Comparison of ENCODE assay signal across 21 cellular contexts in the genomic region with DNA sequence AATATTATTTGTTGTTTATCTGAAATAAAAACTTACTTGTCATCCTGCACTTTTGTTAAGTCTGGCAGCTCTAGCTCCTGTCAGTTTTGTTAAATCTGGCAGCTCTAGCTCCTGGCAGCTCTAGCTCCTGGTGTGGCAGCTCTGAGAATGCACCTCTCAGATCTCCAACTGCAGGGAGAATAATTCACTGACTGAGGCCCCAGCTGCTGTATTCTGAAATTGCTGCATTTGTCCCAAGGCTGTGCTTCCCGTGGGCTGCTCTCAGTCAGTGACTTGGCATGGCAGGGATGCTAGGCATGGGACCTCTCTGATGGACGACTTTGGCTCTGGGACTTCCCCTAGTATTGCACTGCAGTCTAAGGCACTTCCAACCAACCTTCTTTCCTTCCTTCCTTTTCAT.
DNase-seq lines count a peak whose midpoint lies in the region; ATAC-seq and TF ChIP-seq lines count a peak whose summit lies in the region.
"Had no signal": no experiment of that assay in that cellular context is flagged by ENCODE, and none has a peak within 500 bp of the region (broad histone marks: within the 10 kb centered on the region; RNA-seq: fewer than 3 reads in every experiment).

No MANE protein-coding gene starts in this region.

- H4K20me1 ChIP-seq in IMR-90 (ENCODE audit: insufficient read depth, low read length) = no peaks in the 10 kb centered on the region
- no peaks in the 10 kb centered on the region for H4K20me1 ChIP-seq in mammary epithelial cell (ENCODE audit: insufficient read depth, low read length)

- no TSS peak for BruUV-seq in IMR-90 (replicated peaks; lab: Mats Ljungman, UMichigan)
- BruUV-seq in mammary epithelial cell (replicated peaks; lab: Mats Ljungman, UMichigan) = no TSS peak

- H3K4me3 ChIP-seq in AG09309 (ENCODE audit: control insufficient read depth, low read depth, low read length) = no peak overlapping the region
- H3K4me3 ChIP-seq in IMR-90 (ENCODE audit: insufficient read depth, low read depth, low read length) = no peak overlapping the region
- H3K4me3 ChIP-seq in mesenchymal stem cell (ENCODE audit: insufficient read depth in 1 of 2, low read depth in 1 of 2, low read length in 2 of 2) = no peak overlapping the region
- no peak overlapping the region for H3K4me3 ChIP-seq in mammary epithelial cell (replicated peaks in 1 of 3; ENCODE audit: insufficient read depth in 1 of 3, low read depth in 2 of 3, low read length in 3 of 3)
- H3K4me3 ChIP-seq: right atrium auricular region had no signal

- no CpG with 5 or more reads among the region's 2 CpGs for WGBS in IMR-90 (ENCODE audit: extremely low coverage in 2 of 2, insufficient read length in 1 of 2), 2 experiments
- WGBS in mesenchymal stem cell = 80% methylated on average over 2 of the region's 2 CpGs
- WGBS in mammary epithelial cell (ENCODE audit: low coverage, missing lambda C conversion rate) = 92% methylated on average over 2 of the region's 2 CpGs

- H2BK15ac ChIP-seq in IMR-90 (ENCODE audit: low read depth, low read length) (peak overlapping the region; percentile 43; the same call in 2 of the 3 replicates), mesenchymal stem cell (ENCODE audit: low read depth, poor library complexity, severe bottlenecking) (no peak overlapping the region)

- dilution Hi-C loops in IMR-90 (cut with HindIII; ENCODE audit: low sequenced_read_pairs, unreplicated experiment) (no loop called here), mammary epithelial cell (cut with HindIII; ENCODE audit: low sequenced_read_pairs) (no loop called here)

- H3K36me3 ChIP-seq in IMR-90 (ENCODE audit: control insufficient read depth, insufficient read depth, low read length) = no peaks in the 10 kb centered on the region
- no peaks in the 10 kb centered on the region for H3K36me3 ChIP-seq in mesenchymal stem cell (ENCODE audit: control insufficient read depth in 1 of 2, insufficient read depth in 2 of 2, low read depth in 1 of 2, low read length in 2 of 2)
- H3K36me3 ChIP-seq in mammary epithelial cell (ENCODE audit: insufficient read depth, low read length) = no peaks in the 10 kb centered on the region
- H3K36me3 ChIP-seq: right atrium auricular region had no signal

- H3K4ac ChIP-seq in IMR-90 (ENCODE audit: low read depth, low read length) (peak overlapping the region; percentile 93), mesenchymal stem cell (ENCODE audit: low read depth in 1 of 2, low read length in 2 of 2) (no peak overlapping the region)

- H3K56ac ChIP-seq in IMR-90 (ENCODE audit: extremely low read depth, insufficient read depth, low read length) = no peak overlapping the region

- H2AFZ ChIP-seq in IMR-90 (replicated peaks; ENCODE audit: low read length, poor library complexity) = peak overlapping the region; percentile 25
- H2AFZ ChIP-seq in mesenchymal stem cell (ENCODE audit: low read depth, low read length) = no peak overlapping the region
- no peak overlapping the region for H2AFZ ChIP-seq in mammary epithelial cell (ENCODE audit: low read depth, low read length)

- intact Hi-C loops in IMR-90 (cut with micrococcal nuclease) (loop anchor here (10.0 kb wide), 1 partner anchor 386 kb away; no protein-coding TSS in a partner anchor), mammary epithelial cell (cut with micrococcal nuclease) (no loop called here)

- peak overlapping the region; percentile 84 for H4K91ac ChIP-seq in IMR-90 (ENCODE audit: insufficient read depth, low read depth, low read length)
- H4K91ac ChIP-seq in mesenchymal stem cell (ENCODE audit: low read length) = peak overlapping the region; percentile 52

- ATAC-seq in IMR-90 (ENCODE audit: low read depth) (no peak), GM18873 (IDR thresholded peaks at IDR 0.05; ENCODE audit: low FRiP score, unreplicated experiment) (no peak), HG02763 (IDR thresholded peaks at IDR 0.05; ENCODE audit: unreplicated experiment) (no peak), GM18868 (IDR thresholded peaks at IDR 0.05; ENCODE audit: unreplicated experiment) (no peak)
- ATAC-seq: activated CD4-positive, alpha-beta T cell treated with anti-CD3 and anti-CD28 coated beads for 36 hours; activated CD8-positive, alpha-beta memory T cell treated with anti-CD3 and anti-CD28 coated beads, Interleukin-2, amount 10 ng/mL, durations not matched to agents 7 days and 5 days; activated naive CD8-positive, alpha-beta T cell treated with anti-CD3 and anti-CD28 coated beads, Interleukin-2, amount 50 U/mL, for 24 hours; esophagus mucosa; Panc1; stimulated activated memory B cell treated with anti-CD40 and anti-IgM and Interleukin-4, amounts not matched to agents 10 μg/mL and 1 μg/mL and 100 μg/mL, for 72 hours had no signal

- TF ChIP-seq POLR2A in IMR-90 (IDR thresholded peaks at IDR 0.05; ENCODE audit: low read depth, low read length) = no peak

- CTCF ChIA-PET in IMR-90 (lab: Yijun Ruan, JAX) = interaction anchor here (0.6 to 1.3 kb wide), 5 partner anchors 10 to 837 kb away, joined by 3 to 7 read pairs (median 3); no protein-coding TSS in a partner anchor
- CTCF ChIA-PET in mammary epithelial cell (lab: Charles Lee; ENCODE audit: low non-redundant PET) = interaction anchor here (0.6 kb wide), 1 partner anchor 34 kb away, joined by 3 read pairs; no protein-coding TSS in a partner anchor

- H2AK5ac ChIP-seq in IMR-90 (ENCODE audit: low read depth, low read length) (peak overlapping the region; percentile 77), mesenchymal stem cell (ENCODE audit: low read length, severe bottlenecking) (peak overlapping the region; percentile 88)

- no peak for TF ChIP-seq RAD21 in IMR-90 (IDR thresholded peaks at IDR 0.05; ENCODE audit: low read length)

- peak overlapping the region; percentile 93 for H3K14ac ChIP-seq in IMR-90 (replicated peaks; ENCODE audit: low read depth, low read length)
- no peak overlapping the region for H3K14ac ChIP-seq in mesenchymal stem cell (ENCODE audit: low read length in 2 of 2)

- no peak overlapping the region for H3K4me2 ChIP-seq in IMR-90 (ENCODE audit: low read depth, low read length)
- no peak overlapping the region for H3K4me2 ChIP-seq in mesenchymal stem cell (ENCODE audit: low read length, poor library complexity, severe bottlenecking)
- no peak overlapping the region for H3K4me2 ChIP-seq in mammary epithelial cell (ENCODE audit: insufficient read depth, low read depth, low read length)

- peak overlapping the region; percentile 56; the same call in 1 of the 2 replicates for H3K18ac ChIP-seq in IMR-90 (ENCODE audit: low read depth, low read length)
- peak overlapping the region; percentile 26 to 42 for H3K18ac ChIP-seq in mesenchymal stem cell (ENCODE audit: low read depth in 1 of 2, low read length in 2 of 2)

- no peak overlapping the region for H3K9ac ChIP-seq in IMR-90 (ENCODE audit: low read depth, low read length)
- H3K9ac ChIP-seq in mesenchymal stem cell (ENCODE audit: low read length) = no peak overlapping the region
- H3K9ac ChIP-seq in mammary epithelial cell (ENCODE audit: insufficient read depth, low read length) = no peak overlapping the region

- H2BK5ac ChIP-seq in IMR-90 (ENCODE audit: low read depth, low read length, poor library complexity, severe bottlenecking) = peak overlapping the region; percentile 15
- peak overlapping the region; percentile 70 for H2BK5ac ChIP-seq in mesenchymal stem cell (ENCODE audit: low read depth, low read length, poor library complexity, severe bottlenecking)

- H3K9me1 ChIP-seq in IMR-90 (ENCODE audit: insufficient read depth, low read length) = peaks cover 20% of the 10 kb centered on the region

- no peak overlapping the region for H2AK9ac ChIP-seq in IMR-90 (replicated peaks; ENCODE audit: low read depth, low read length, poor library complexity)

- H3K27me3 ChIP-seq in IMR-90 (ENCODE audit: control insufficient read depth, insufficient read depth, low read length) (no peaks in the 10 kb centered on the region), mesenchymal stem cell (ENCODE audit: control insufficient read depth in 1 of 2, insufficient read depth in 1 of 2, low read length in 2 of 2) (no peaks in the 10 kb centered on the region), mammary epithelial cell (ENCODE audit: insufficient read depth, low read length) (no peaks in the 10 kb centered on the region)
- H3K27me3 ChIP-seq: right atrium auricular region had no signal

- H2BK120ac ChIP-seq in IMR-90 (ENCODE audit: low read depth, low read length) (peak overlapping the region; percentile 95), mesenchymal stem cell (ENCODE audit: low read depth, low read length) (peak overlapping the region; percentile 42)

- H3K9me3 ChIP-seq in IMR-90 (ENCODE audit: control insufficient read depth, insufficient read depth, low read length) (peaks cover 4% of the 10 kb centered on the region; the same call in 1 of the 2 replicates), mesenchymal stem cell (ENCODE audit: control insufficient read depth, low read length) (peaks cover 6% of the 10 kb centered on the region), mammary epithelial cell (replicated peaks; ENCODE audit: insufficient read depth, low read length) (no peaks in the 10 kb centered on the region)
- H3K9me3 ChIP-seq: right atrium auricular region had no signal

- peak; percentile 15 for TF ChIP-seq CTCF in AG09309 (IDR thresholded peaks at IDR 0.05; ENCODE audit: control insufficient read depth, insufficient read depth, low read depth, low read length, missing control alignments)
- TF ChIP-seq CTCF in IMR-90 (conservative IDR thresholded peaks at IDR 0.05; ENCODE audit: low read depth, low read length) = no peak
- TF ChIP-seq CTCF in mammary epithelial cell (conservative IDR thresholded peaks at IDR 0.05 in 1 of 2, IDR thresholded peaks at IDR 0.05 in 1 of 2; ENCODE audit: extremely low read depth in 1 of 2, insufficient read depth in 1 of 2, low read depth in 1 of 2, low read length in 2 of 2) = no peak

- no peaks in the 10 kb centered on the region for H3K79me2 ChIP-seq in mammary epithelial cell (ENCODE audit: insufficient read depth, low read length)

- H4K5ac ChIP-seq in IMR-90 (ENCODE audit: low read depth, low read length) = 0 out of 2 replicates have a peak overlapping the region, but pooled peaks have one; percentile 60

- H2BK20ac ChIP-seq in IMR-90 (ENCODE audit: low read depth, low read length) = peak overlapping the region; percentile 85

- no peak overlapping the region for H3K27ac ChIP-seq in IMR-90 (ENCODE audit: insufficient read depth, low read length)
- H3K27ac ChIP-seq in mesenchymal stem cell (ENCODE audit: low read length, poor library complexity, severe bottlenecking) = peak overlapping the region; percentile 68
- no peak overlapping the region for H3K27ac ChIP-seq in mammary epithelial cell (ENCODE audit: insufficient read depth, low read depth, low read length)
- H3K27ac ChIP-seq: right atrium auricular region had no signal

- H3K4me1 ChIP-seq in IMR-90 (ENCODE audit: control insufficient read depth, insufficient read depth, low read length) (peaks cover 30% of the 10 kb centered on the region), mesenchymal stem cell (ENCODE audit: control insufficient read depth, insufficient read depth, low read depth, low read length) (peaks cover 13% of the 10 kb centered on the region), mammary epithelial cell (ENCODE audit: insufficient read depth, low read length) (peaks cover 40% of the 10 kb centered on the region)
- H3K4me1 ChIP-seq: right atrium auricular region had no signal

- in situ Hi-C loops in IMR-90 (cut with MboI; ENCODE audit: low sequenced_read_pairs) = no loop called here
- in situ Hi-C loops in mammary epithelial cell (cut with MboI; ENCODE audit: low sequenced_read_pairs in 2 of 2) = no loop called here

- H4K8ac ChIP-seq in IMR-90 (ENCODE audit: low read depth in 2 of 2, low read length in 2 of 2) (peak overlapping the region; percentile 16 to 81; a peak in 3 of 4 replicates), mesenchymal stem cell (ENCODE audit: low read length) (no peak overlapping the region)

- peak overlapping the region in 1 of 2 experiments; percentile 49 for H2BK12ac ChIP-seq in mesenchymal stem cell (ENCODE audit: low read length in 2 of 2)

- H3K23ac ChIP-seq in IMR-90 (ENCODE audit: low read depth, low read length) = peak overlapping the region; percentile 81
- H3K23ac ChIP-seq in mesenchymal stem cell (ENCODE audit: low read length in 2 of 2) = no peak overlapping the region

- H3K79me1 ChIP-seq in IMR-90 (ENCODE audit: low read depth in 1 of 2, low read length in 2 of 2) (no peaks in the 10 kb centered on the region), mesenchymal stem cell (replicated peaks; ENCODE audit: low read length, poor library complexity, severe bottlenecking) (no peaks in the 10 kb centered on the region)

- POLR2A ChIA-PET in IMR-90 (lab: Charles Lee; ENCODE audit: unreplicated experiment) = no interaction called here

- no peak for DNase-seq in AG09309 (ENCODE audit: low read depth)
- peak; percentile 44 for DNase-seq in IMR-90
- peak; percentile 34 for DNase-seq in amniotic epithelial cell (ENCODE audit: low read depth)
- peak; percentile 51 for DNase-seq in mesenchymal stem cell
- DNase-seq in mammary epithelial cell = no peak
- DNase-seq: activated CD4-positive, alpha-beta T cell treated with anti-CD3 and anti-CD28 coated beads for 36 hours; activated CD8-positive, alpha-beta memory T cell treated with anti-CD3 and anti-CD28 coated beads, Interleukin-2, amount 10 ng/mL, durations not matched to agents 7 days and 5 days; activated naive CD8-positive, alpha-beta T cell treated with anti-CD3 and anti-CD28 coated beads, Interleukin-2, amount 50 U/mL, for 24 hours; caudate nucleus; CD8-positive, alpha-beta memory T cell; head of caudate nucleus; MM.1S; NCI-H748 treated with DMSO at 0.1 percent for 48 hours; occipital lobe had no signal

Comparison
In these comparisons a context has a peak if more than half of its experiments do, and no peak if none do; other contexts are left out.
1. DNase-seq: peak in IMR-90 (single experiment), amniotic epithelial cell (single experiment) and mesenchymal stem cell (single experiment); none in AG09309 (single experiment) and mammary epithelial cell (single experiment).